ENCODE assay signal across 9 cellular contexts in genomic region chr19:3516675-3517207, GRCh38. TPM values are rescaled to one million over a fixed set of nuclear protein-coding genes. Genes with fewer than 3 reads are reported as not detected.
DNase-seq lines count a peak whose midpoint lies in the region; ATAC-seq lines count a peak whose summit lies in the region.
"Had no signal": no experiment of that assay in that cellular context is flagged by ENCODE, and none has a peak within 500 bp of the region (broad histone marks: within the 10 kb centered on the region; RNA-seq: fewer than 3 reads in every experiment).

No MANE protein-coding gene starts in this region.

- peaks cover 7% of the 10 kb centered on the region for H3K36me3 Mint-ChIP-seq in activated CD4-positive, alpha-beta T cell treated with anti-CD3 and anti-CD28 coated beads, Interleukin-2, amount 10 ng/mL, durations not matched to agents 7 days and 5 days (ENCODE audit: low read depth)

- H3K27ac ChIP-seq in skeletal muscle tissue (ENCODE audit: low read depth, low read length) = peak overlapping the region; percentile 64

- no peaks in the 10 kb centered on the region for H3K27me3 Mint-ChIP-seq in activated CD4-positive, alpha-beta T cell treated with anti-CD3 and anti-CD28 coated beads, Interleukin-2, amount 10 ng/mL, durations not matched to agents 7 days and 5 days

- peak; percentile 61 for DNase-seq in activated CD4-positive, alpha-beta T cell treated with anti-CD3 and anti-CD28 coated beads, Interleukin-2, amount 10 ng/mL, durations not matched to agents 7 days and 5 days
- no peak for DNase-seq in activated CD4-positive, alpha-beta T cell treated with anti-CD3 and anti-CD28 coated beads for 1 hour
- DNase-seq in NCI-H2029 treated with DMSO at 0.1 percent for 48 hours (lab: John Stamatoyannopoulos, UW) (peak; percentile 89), mesenteric fat pad (ENCODE audit: low spot score) (no peak), GM03348 (ENCODE audit: low spot score) (no peak)
- DNase-seq in activated effector memory CD4-positive, alpha-beta T cell treated with Interleukin-2 at 50 U/mL for 16 hours = peak; percentile 25

- H3K9me3 Mint-ChIP-seq in activated CD4-positive, alpha-beta T cell treated with anti-CD3 and anti-CD28 coated beads, Interleukin-2, amount 10 ng/mL, durations not matched to agents 7 days and 5 days = no peaks in the 10 kb centered on the region

- H3K9me3 ChIP-seq in skeletal muscle tissue (ENCODE audit: control insufficient read depth in 3 of 3, low read length in 3 of 3) = no peaks in the 10 kb centered on the region

- H3K4me1 Mint-ChIP-seq in activated CD4-positive, alpha-beta T cell treated with anti-CD3 and anti-CD28 coated beads, Interleukin-2, amount 10 ng/mL, durations not matched to agents 7 days and 5 days = peaks cover 31% of the 10 kb centered on the region

- H3K4me3 ChIP-seq in skeletal muscle tissue (ENCODE audit: low read length in 3 of 3) = no peak overlapping the region

- CTCF ChIA-PET in activated CD4-positive, alpha-beta T cell treated with anti-CD3 and anti-CD28 coated beads, Interleukin-2, amount 10 ng/mL, durations not matched to agents 7 days and 5 days (lab: Charles Lee) = interaction anchor here (0.6 to 1.5 kb wide), 2 partner anchors 24 to 28 kb away, joined by 3 to 4 read pairs; no protein-coding TSS in a partner anchor

- POLR2A ChIA-PET in activated CD4-positive, alpha-beta T cell treated with anti-CD3 and anti-CD28 coated beads, Interleukin-2, amount 10 ng/mL, durations not matched to agents 7 days and 5 days (lab: Charles Lee) = no interaction called here

- no peak for ATAC-seq in GM19324 (IDR thresholded peaks at IDR 0.05; ENCODE audit: low FRiP score, unreplicated experiment)

- H3K4me3 Mint-ChIP-seq in activated CD4-positive, alpha-beta T cell treated with anti-CD3 and anti-CD28 coated beads, Interleukin-2, amount 10 ng/mL, durations not matched to agents 7 days and 5 days = no peak overlapping the region

- H3K27me3 ChIP-seq in skeletal muscle tissue (ENCODE audit: control insufficient read depth in 3 of 3, insufficient read depth in 3 of 3, low read length in 3 of 3) = no peaks in the 10 kb centered on the region

- peaks cover 3 to 7% (median 5%) of the 10 kb centered on the region in 3 donors for H3K36me3 ChIP-seq in skeletal muscle tissue (ENCODE audit: control insufficient read depth in 3 of 3, insufficient read depth in 3 of 3, low read length in 3 of 3)

- peak overlapping the region; percentile 82 for H3K27ac Mint-ChIP-seq in activated CD4-positive, alpha-beta T cell treated with anti-CD3 and anti-CD28 coated beads, Interleukin-2, amount 10 ng/mL, durations not matched to agents 7 days and 5 days

- peak overlapping the region in 1 of 3 donors; percentile 50 for H3K9ac ChIP-seq in skeletal muscle tissue (ENCODE audit: low read depth in 1 of 3, low read length in 3 of 3)

- peaks cover 26 to 39% (median 28%) of the 10 kb centered on the region in 3 donors for H3K4me1 ChIP-seq in skeletal muscle tissue (ENCODE audit: control insufficient read depth in 3 of 3, insufficient read depth in 3 of 3, low read length in 3 of 3)

RNA-seq across cellular contexts. Expression of gene FZR1, which starts 10.6 kb away (rescaled TPM):
- total RNA-seq in activated CD4-positive, alpha-beta T cell treated with anti-CD3 and anti-CD28 coated beads, Interleukin-2, amount 10 ng/mL, durations not matched to agents 7 days and 5 days = 10 to 100 TPM; 78.6 to 79.3 TPM
- total RNA-seq in skeletal muscle tissue (14.6 TPM), mesenteric fat pad (28.1 TPM)

RNA-seq across cellular contexts. Expression of gene DOHH, which starts 16.3 kb away (rescaled TPM):
- total RNA-seq in activated CD4-positive, alpha-beta T cell treated with anti-CD3 and anti-CD28 coated beads, Interleukin-2, amount 10 ng/mL, durations not matched to agents 7 days and 5 days = 10 to 100 TPM in 1 of 2 experiments, 1 to 10 TPM in 1; 9.2 to 12.6 TPM
- total RNA-seq in skeletal muscle tissue = 9.4 TPM
- total RNA-seq in mesenteric fat pad = 10.5 TPM

RNA-seq across cellular contexts. Expression of gene TEKTIP1, which starts 22.2 kb away (rescaled TPM):
- 1 to 10 TPM; 6.5 to 8.7 TPM for total RNA-seq in activated CD4-positive, alpha-beta T cell treated with anti-CD3 and anti-CD28 coated beads, Interleukin-2, amount 10 ng/mL, durations not matched to agents 7 days and 5 days
- total RNA-seq in skeletal muscle tissue (not detected), mesenteric fat pad (0.51 TPM)

RNA-seq across cellular contexts. Expression of gene SMIM44, which starts 33.5 kb away (rescaled TPM):
- not detected for total RNA-seq in activated CD4-positive, alpha-beta T cell treated with anti-CD3 and anti-CD28 coated beads, Interleukin-2, amount 10 ng/mL, durations not matched to agents 7 days and 5 days
- total RNA-seq in skeletal muscle tissue (not detected), mesenteric fat pad (not detected)
- total RNA-seq: chondrocyte had no signal

RNA-seq across cellular contexts. Expression of gene SMIM24, which starts 36.4 kb away (rescaled TPM):
- under 1 TPM; 0.27 to 0.33 TPM for total RNA-seq in activated CD4-positive, alpha-beta T cell treated with anti-CD3 and anti-CD28 coated beads, Interleukin-2, amount 10 ng/mL, durations not matched to agents 7 days and 5 days
- total RNA-seq in skeletal muscle tissue (not detected), mesenteric fat pad (0.42 TPM)
- total RNA-seq: chondrocyte had no signal

Comparison
In these comparisons a context has a peak if more than half of its experiments do, and no peak if none do; other contexts are left out.
1. DNase-seq: peak in activated CD4-positive, alpha-beta T cell treated with anti-CD3 and anti-CD28 coated beads, Interleukin-2, amount 10 ng/mL, durations not matched to agents 7 days and 5 days (single experiment), NCI-H2029 treated with DMSO at 0.1 percent for 48 hours (single experiment) and activated effector memory CD4-positive, alpha-beta T cell treated with Interleukin-2 at 50 U/mL for 16 hours (single experiment); none in activated CD4-positive, alpha-beta T cell treated with anti-CD3 and anti-CD28 coated beads for 1 hour (single experiment), mesenteric fat pad (single experiment) and GM03348 (single experiment).